1 cellular context compared by ENCODE assay signal in the genomic region with DNA sequence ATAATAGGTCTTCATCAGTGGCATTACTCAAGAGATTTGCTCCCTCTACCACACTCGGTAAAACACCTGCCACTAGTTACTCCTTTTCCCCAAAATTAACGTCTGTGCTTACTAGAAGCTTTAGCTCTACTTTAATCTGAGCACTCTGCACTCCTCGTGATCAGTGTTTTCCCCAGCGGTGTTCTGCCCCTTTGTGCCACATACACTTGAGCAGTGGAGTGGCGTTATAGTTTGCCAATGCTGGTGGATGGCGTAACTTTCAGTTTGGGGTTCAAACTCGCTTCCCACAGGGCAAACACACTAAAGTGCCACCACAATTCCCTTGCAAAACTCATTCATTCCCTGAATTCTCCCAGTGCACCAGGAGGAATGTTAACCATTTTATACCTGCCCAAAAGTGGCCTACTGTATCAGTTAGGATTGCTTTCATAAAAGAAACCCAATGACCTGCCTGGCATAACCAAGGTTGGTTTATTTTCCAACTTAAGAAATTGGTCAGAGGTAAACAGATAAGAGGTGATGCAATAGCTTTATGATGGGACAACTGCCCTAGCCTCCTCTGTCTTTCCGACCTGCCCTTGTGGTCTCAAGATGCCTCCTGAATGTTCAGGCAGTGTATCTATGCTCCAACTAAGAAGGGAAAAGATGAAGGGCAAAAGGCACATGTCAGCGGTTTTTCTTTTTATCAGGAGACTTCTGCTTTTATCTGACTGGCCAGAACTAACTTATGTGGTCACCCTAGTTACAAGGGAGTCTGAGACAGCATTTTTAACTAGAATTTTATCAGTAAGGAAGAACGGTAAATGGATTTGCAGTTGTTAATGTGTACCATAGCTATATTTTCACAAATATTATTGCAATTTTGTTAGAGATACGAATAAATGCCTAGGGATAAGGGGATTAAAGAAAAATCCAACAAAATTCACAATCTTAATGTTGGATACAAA.
TF ChIP-seq lines count a peak whose summit lies in the region.

No MANE protein-coding gene starts in this region.

TF ChIP-seq in K562, 482 proteins besides CTCF, POLR2A, EP300 and RAD21 (continued from another document and continues in another):
- TF ChIP-seq MYBL2 (IDR thresholded peaks at IDR 0.05; ENCODE audit: low read depth) (peak; percentile 10; the same call in 1 of the 2 replicates), MYBL2 (CRISPR knock-in tag; IDR thresholded peaks at IDR 0.05; ENCODE audit: borderline replicate concordance) (no peak), SMARCB1 (IDR thresholded peaks at IDR 0.05; ENCODE audit: insufficient read length, low read depth) (no peak), ELF2 (CRISPR knock-in tag; IDR thresholded peaks at IDR 0.05) (no peak), FOXM1 (IDR thresholded peaks at IDR 0.05; ENCODE audit: low read depth) (peak; percentile 64; the same call in 1 of the 2 replicates), FOXM1 (CRISPR knock-in tag; IDR thresholded peaks at IDR 0.05; ENCODE audit: low read depth) (no peak), STAT5A (IDR thresholded peaks at IDR 0.05; ENCODE audit: borderline replicate concordance, low read length) (peak; percentile 58), ADNP (tag; IDR thresholded peaks at IDR 0.05) (no peak), MEIS2 (IDR thresholded peaks at IDR 0.05; ENCODE audit: partially characterized antibody) (peak; percentile 74), RBFOX2 (IDR thresholded peaks at IDR 0.05; ENCODE audit: low read depth, low read length) (peak; percentile 35; the same call in 1 of the 2 replicates), C11orf30 (IDR thresholded peaks at IDR 0.05; ENCODE audit: low read depth) (peak; percentile 99), TAF9B (IDR thresholded peaks at IDR 0.05; ENCODE audit: partially characterized antibody) (peak; percentile 52), TBL1XR1 (IDR thresholded peaks at IDR 0.05; ENCODE audit: low read length in 2 of 2) (peak in 1 of 2 experiments; percentile 77; a peak in 2 of 4 replicates), POLR2AphosphoS5 (IDR thresholded peaks at IDR 0.05; ENCODE audit: control insufficient read depth, insufficient read depth, low read depth, low read length) (0 out of 2 replicates have a peak, but pooled peaks have one; percentile 32), RCOR1 (IDR thresholded peaks at IDR 0.05; ENCODE audit: borderline replicate concordance in 1 of 2, low read depth in 2 of 2, low read length in 2 of 2) (peak in 1 of 2 experiments; percentile 92; a peak in 3 of 4 replicates), XRCC4 (IDR thresholded peaks at IDR 0.05; ENCODE audit: extremely low read depth, insufficient read depth, insufficient read length) (no peak), TSC22D4 (tag; IDR thresholded peaks at IDR 0.05) (no peak), ZNF316 (IDR thresholded peaks at IDR 0.05) (peak; percentile 100), PTTG1 (tag; IDR thresholded peaks at IDR 0.05; ENCODE audit: low read depth) (no peak), ZBTB7A (IDR thresholded peaks at IDR 0.05; ENCODE audit: borderline replicate concordance, control insufficient read depth, low read depth, low read length) (no peak), CEBPB (tag; IDR thresholded peaks at IDR 0.05) (peak; percentile 97), YY1 (IDR thresholded peaks at IDR 0.05; ENCODE audit: borderline replicate concordance in 1 of 3, control insufficient read depth in 1 of 3, extremely low read depth in 1 of 3, insufficient read depth in 3 of 3, insufficient read length in 1 of 3, insufficient replicate concordance in 2 of 3, low read depth in 1 of 3, low read length in 2 of 3) (peak in 1 of 3 experiments; percentile 41), NFRKB (IDR thresholded peaks at IDR 0.05; ENCODE audit: low read depth) (peak; percentile 59; the same call in 1 of the 2 replicates), DACH1 (IDR thresholded peaks at IDR 0.05; ENCODE audit: partially characterized antibody) (no peak), EHMT2 (IDR thresholded peaks at IDR 0.05) (peak; percentile 50; the same call in 1 of the 2 replicates), ZNF766 (CRISPR knock-in tag; conservative IDR thresholded peaks at IDR 0.05) (peak; percentile 86), DPF2 (IDR thresholded peaks at IDR 0.05) (peak; percentile 92), ZNF324 (CRISPR knock-in tag; IDR thresholded peaks at IDR 0.05) (no peak), HMG20B (CRISPR knock-in tag; IDR thresholded peaks at IDR 0.05) (no peak), GTF2F1 (IDR thresholded peaks at IDR 0.05; ENCODE audit: low read depth, low read length) (no peak), FOXK2 (conservative IDR thresholded peaks at IDR 0.05 in 1 of 2, IDR thresholded peaks at IDR 0.05 in 1 of 2; ENCODE audit: low read depth in 2 of 2) (0 out of 4 replicates have a peak, but pooled peaks have one; percentile 18 to 46), CXXC5 (CRISPR knock-in tag; IDR thresholded peaks at IDR 0.05) (peak; percentile 33; the same call in 1 of the 2 replicates), ETV6 (IDR thresholded peaks at IDR 0.05; ENCODE audit: borderline replicate concordance in 1 of 2, low read depth in 2 of 2, low read length in 1 of 2) (no peak), ETV6 (CRISPR knock-in tag; IDR thresholded peaks at IDR 0.05; ENCODE audit: borderline replicate concordance) (no peak), HDAC2 (IDR thresholded peaks at IDR 0.05) (peak; percentile 70), NFYB (IDR thresholded peaks at IDR 0.05; ENCODE audit: extremely low read depth, insufficient read length) (no peak), MYNN (IDR thresholded peaks at IDR 0.05) (peak; percentile 69; the same call in 1 of the 2 replicates), MYNN (CRISPR knock-in tag; IDR thresholded peaks at IDR 0.05) (no peak), JUN (IDR thresholded peaks at IDR 0.05; ENCODE audit: borderline replicate concordance, low read depth, low read length) (0 out of 2 replicates have a peak, but pooled peaks have one; percentile 16), JUN (CRISPR knock-in tag; IDR thresholded peaks at IDR 0.05; ENCODE audit: borderline replicate concordance) (no peak)
- TF ChIP-seq, protein P1, sequence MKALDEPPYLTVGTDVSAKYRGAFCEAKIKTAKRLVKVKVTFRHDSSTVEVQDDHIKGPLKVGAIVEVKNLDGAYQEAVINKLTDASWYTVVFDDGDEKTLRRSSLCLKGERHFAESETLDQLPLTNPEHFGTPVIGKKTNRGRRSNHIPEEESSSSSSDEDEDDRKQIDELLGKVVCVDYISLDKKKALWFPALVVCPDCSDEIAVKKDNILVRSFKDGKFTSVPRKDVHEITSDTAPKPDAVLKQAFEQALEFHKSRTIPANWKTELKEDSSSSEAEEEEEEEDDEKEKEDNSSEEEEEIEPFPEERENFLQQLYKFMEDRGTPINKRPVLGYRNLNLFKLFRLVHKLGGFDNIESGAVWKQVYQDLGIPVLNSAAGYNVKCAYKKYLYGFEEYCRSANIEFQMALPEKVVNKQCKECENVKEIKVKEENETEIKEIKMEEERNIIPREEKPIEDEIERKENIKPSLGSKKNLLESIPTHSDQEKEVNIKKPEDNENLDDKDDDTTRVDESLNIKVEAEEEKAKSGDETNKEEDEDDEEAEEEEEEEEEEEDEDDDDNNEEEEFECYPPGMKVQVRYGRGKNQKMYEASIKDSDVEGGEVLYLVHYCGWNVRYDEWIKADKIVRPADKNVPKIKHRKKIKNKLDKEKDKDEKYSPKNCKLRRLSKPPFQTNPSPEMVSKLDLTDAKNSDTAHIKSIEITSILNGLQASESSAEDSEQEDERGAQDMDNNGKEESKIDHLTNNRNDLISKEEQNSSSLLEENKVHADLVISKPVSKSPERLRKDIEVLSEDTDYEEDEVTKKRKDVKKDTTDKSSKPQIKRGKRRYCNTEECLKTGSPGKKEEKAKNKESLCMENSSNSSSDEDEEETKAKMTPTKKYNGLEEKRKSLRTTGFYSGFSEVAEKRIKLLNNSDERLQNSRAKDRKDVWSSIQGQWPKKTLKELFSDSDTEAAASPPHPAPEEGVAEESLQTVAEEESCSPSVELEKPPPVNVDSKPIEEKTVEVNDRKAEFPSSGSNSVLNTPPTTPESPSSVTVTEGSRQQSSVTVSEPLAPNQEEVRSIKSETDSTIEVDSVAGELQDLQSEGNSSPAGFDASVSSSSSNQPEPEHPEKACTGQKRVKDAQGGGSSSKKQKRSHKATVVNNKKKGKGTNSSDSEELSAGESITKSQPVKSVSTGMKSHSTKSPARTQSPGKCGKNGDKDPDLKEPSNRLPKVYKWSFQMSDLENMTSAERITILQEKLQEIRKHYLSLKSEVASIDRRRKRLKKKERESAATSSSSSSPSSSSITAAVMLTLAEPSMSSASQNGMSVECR (CRISPR knock-in tag; IDR thresholded peaks at IDR 0.05), result no peak
- TF ChIP-seq, protein P2, sequence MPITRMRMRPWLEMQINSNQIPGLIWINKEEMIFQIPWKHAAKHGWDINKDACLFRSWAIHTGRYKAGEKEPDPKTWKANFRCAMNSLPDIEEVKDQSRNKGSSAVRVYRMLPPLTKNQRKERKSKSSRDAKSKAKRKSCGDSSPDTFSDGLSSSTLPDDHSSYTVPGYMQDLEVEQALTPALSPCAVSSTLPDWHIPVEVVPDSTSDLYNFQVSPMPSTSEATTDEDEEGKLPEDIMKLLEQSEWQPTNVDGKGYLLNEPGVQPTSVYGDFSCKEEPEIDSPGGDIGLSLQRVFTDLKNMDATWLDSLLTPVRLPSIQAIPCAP (CRISPR knock-in tag; IDR thresholded peaks at IDR 0.05; ENCODE audit: borderline replicate concordance), result no peak
- TF ChIP-seq, protein P3, sequence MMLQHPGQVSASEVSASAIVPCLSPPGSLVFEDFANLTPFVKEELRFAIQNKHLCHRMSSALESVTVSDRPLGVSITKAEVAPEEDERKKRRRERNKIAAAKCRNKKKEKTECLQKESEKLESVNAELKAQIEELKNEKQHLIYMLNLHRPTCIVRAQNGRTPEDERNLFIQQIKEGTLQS (IDR thresholded peaks at IDR 0.05), result peak; percentile 98
- TF ChIP-seq, protein P3 (CRISPR knock-in tag; conservative IDR thresholded peaks at IDR 0.05), result peak; percentile 81
- TF ChIP-seq, protein P4, sequence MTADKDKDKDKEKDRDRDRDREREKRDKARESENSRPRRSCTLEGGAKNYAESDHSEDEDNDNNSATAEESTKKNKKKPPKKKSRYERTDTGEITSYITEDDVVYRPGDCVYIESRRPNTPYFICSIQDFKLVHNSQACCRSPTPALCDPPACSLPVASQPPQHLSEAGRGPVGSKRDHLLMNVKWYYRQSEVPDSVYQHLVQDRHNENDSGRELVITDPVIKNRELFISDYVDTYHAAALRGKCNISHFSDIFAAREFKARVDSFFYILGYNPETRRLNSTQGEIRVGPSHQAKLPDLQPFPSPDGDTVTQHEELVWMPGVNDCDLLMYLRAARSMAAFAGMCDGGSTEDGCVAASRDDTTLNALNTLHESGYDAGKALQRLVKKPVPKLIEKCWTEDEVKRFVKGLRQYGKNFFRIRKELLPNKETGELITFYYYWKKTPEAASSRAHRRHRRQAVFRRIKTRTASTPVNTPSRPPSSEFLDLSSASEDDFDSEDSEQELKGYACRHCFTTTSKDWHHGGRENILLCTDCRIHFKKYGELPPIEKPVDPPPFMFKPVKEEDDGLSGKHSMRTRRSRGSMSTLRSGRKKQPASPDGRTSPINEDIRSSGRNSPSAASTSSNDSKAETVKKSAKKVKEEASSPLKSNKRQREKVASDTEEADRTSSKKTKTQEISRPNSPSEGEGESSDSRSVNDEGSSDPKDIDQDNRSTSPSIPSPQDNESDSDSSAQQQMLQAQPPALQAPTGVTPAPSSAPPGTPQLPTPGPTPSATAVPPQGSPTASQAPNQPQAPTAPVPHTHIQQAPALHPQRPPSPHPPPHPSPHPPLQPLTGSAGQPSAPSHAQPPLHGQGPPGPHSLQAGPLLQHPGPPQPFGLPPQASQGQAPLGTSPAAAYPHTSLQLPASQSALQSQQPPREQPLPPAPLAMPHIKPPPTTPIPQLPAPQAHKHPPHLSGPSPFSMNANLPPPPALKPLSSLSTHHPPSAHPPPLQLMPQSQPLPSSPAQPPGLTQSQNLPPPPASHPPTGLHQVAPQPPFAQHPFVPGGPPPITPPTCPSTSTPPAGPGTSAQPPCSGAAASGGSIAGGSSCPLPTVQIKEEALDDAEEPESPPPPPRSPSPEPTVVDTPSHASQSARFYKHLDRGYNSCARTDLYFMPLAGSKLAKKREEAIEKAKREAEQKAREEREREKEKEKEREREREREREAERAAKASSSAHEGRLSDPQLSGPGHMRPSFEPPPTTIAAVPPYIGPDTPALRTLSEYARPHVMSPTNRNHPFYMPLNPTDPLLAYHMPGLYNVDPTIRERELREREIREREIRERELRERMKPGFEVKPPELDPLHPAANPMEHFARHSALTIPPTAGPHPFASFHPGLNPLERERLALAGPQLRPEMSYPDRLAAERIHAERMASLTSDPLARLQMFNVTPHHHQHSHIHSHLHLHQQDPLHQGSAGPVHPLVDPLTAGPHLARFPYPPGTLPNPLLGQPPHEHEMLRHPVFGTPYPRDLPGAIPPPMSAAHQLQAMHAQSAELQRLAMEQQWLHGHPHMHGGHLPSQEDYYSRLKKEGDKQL (CRISPR knock-in tag; IDR thresholded peaks at IDR 0.05; ENCODE audit: borderline replicate concordance), result no peak
- TF ChIP-seq, protein P5, sequence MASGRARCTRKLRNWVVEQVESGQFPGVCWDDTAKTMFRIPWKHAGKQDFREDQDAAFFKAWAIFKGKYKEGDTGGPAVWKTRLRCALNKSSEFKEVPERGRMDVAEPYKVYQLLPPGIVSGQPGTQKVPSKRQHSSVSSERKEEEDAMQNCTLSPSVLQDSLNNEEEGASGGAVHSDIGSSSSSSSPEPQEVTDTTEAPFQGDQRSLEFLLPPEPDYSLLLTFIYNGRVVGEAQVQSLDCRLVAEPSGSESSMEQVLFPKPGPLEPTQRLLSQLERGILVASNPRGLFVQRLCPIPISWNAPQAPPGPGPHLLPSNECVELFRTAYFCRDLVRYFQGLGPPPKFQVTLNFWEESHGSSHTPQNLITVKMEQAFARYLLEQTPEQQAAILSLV (tag; IDR thresholded peaks at IDR 0.05), result peak; percentile 89
- TF ChIP-seq, protein P6, sequence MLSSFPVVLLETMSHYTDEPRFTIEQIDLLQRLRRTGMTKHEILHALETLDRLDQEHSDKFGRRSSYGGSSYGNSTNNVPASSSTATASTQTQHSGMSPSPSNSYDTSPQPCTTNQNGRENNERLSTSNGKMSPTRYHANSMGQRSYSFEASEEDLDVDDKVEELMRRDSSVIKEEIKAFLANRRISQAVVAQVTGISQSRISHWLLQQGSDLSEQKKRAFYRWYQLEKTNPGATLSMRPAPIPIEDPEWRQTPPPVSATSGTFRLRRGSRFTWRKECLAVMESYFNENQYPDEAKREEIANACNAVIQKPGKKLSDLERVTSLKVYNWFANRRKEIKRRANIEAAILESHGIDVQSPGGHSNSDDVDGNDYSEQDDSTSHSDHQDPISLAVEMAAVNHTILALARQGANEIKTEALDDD (IDR thresholded peaks at IDR 0.05), result peak; percentile 98
